ENCODE assay signal across 1 cellular context in genomic region chr11:17353228-17354021, GRCh38.
TF ChIP-seq lines count a peak whose summit lies in the region.

No MANE protein-coding gene starts in this region.

TF ChIP-seq in HCT116, 20 proteins besides CTCF, POLR2A, EP300 and RAD21 (continued from another document):
- TF ChIP-seq REST (IDR thresholded peaks at IDR 0.05; ENCODE audit: low read depth) (no peak), JUND (IDR thresholded peaks at IDR 0.05) (no peak), FOSL1 (IDR thresholded peaks at IDR 0.05; ENCODE audit: low read depth) (no peak), ZFX (IDR thresholded peaks at IDR 0.05) (peak; percentile 40; the same call in 1 of the 2 replicates), YY1 (IDR thresholded peaks at IDR 0.05; ENCODE audit: extremely low read depth, insufficient replicate concordance, low read depth, low read length) (no peak), SP1 (IDR thresholded peaks at IDR 0.05; ENCODE audit: low read depth) (no peak), EZH2 (IDR thresholded peaks at IDR 0.05) (no peak), EGR1 (IDR thresholded peaks at IDR 0.05; ENCODE audit: low read depth) (peak; percentile 62), ZNF274 (IDR thresholded peaks at IDR 0.05; ENCODE audit: low read depth, low read length) (no peak)
- TF ChIP-seq, protein P1, sequence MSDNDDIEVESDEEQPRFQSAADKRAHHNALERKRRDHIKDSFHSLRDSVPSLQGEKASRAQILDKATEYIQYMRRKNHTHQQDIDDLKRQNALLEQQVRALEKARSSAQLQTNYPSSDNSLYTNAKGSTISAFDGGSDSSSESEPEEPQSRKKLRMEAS (IDR thresholded peaks at IDR 0.05) = peak; percentile 93
TF ChIP-seq in HCT116: peak in this region for 7.
